ENCODE assay signal across 16 cellular contexts in genomic region chr1:4685466-4685865, GRCh38. TPM values are rescaled to one million over a fixed set of nuclear protein-coding genes. Genes with fewer than 3 reads are reported as not detected.
DNase-seq lines count a peak whose midpoint lies in the region; TF ChIP-seq lines count a peak whose summit lies in the region.
"Had no signal": no experiment of that assay in that cellular context is flagged by ENCODE, and none has a peak within 500 bp of the region (broad histone marks: within the 10 kb centered on the region; RNA-seq: fewer than 3 reads in every experiment).

No MANE protein-coding gene starts in this region.

- 85 to 94% methylated on average over 5 to 6 of the region's 6 CpGs for WGBS in tibial nerve, 2 donors
- WGBS in spleen, 5 donors: 82 to 95% (median 88%) methylated on average over 6 of the region's 6 CpGs

- intact Hi-C loops in spleen (cut with DNase I; ENCODE audit: low total_unique reads): no loop called here

- H3K36me3 ChIP-seq in osteoblast (ENCODE audit: insufficient read depth, low read length) (no peaks in the 10 kb centered on the region), tibial nerve (no peaks in the 10 kb centered on the region), spleen (no peaks in the 10 kb centered on the region)

- no peak for TF ChIP-seq POLR2A in tibial nerve (IDR thresholded peaks at IDR 0.05)
- no peak for TF ChIP-seq POLR2A in spleen (IDR thresholded peaks at IDR 0.05)

- H3K27ac ChIP-seq in cingulate gyrus (ENCODE audit: low read depth, low read length) (peak overlapping the region; percentile 99), layer of hippocampus (ENCODE audit: low read depth, low read length) (peak overlapping the region; percentile 96), osteoblast (ENCODE audit: low read depth, low read length) (no peak overlapping the region), tibial nerve (no peak overlapping the region), spleen (no peak overlapping the region)

- H3K4me2 ChIP-seq in osteoblast (ENCODE audit: insufficient read depth, low read length): no peak overlapping the region
- H3K4me2 ChIP-seq: GM23338 had no signal

- H3K27me3 ChIP-seq in layer of hippocampus (ENCODE audit: control insufficient read depth, insufficient read depth, low read length) (no peaks in the 10 kb centered on the region), osteoblast (ENCODE audit: insufficient read depth, low read length) (no peaks in the 10 kb centered on the region), tibial nerve (no peaks in the 10 kb centered on the region), spleen (replicated peaks in 1 of 7) (peaks cover 0 to 30% (median 0%) of the 10 kb centered on the region in 7 donors)

- H3K4me1 ChIP-seq in osteoblast (ENCODE audit: insufficient read depth, low read length): no peaks in the 10 kb centered on the region
- no peaks in the 10 kb centered on the region for H3K4me1 ChIP-seq in tibial nerve
- no peaks in the 10 kb centered on the region for H3K4me1 ChIP-seq in spleen

- TF ChIP-seq EP300 in tibial nerve (IDR thresholded peaks at IDR 0.05): no peak

- H3K9me3 ChIP-seq in osteoblast (ENCODE audit: low read depth, low read length) (no peaks in the 10 kb centered on the region), tibial nerve (peaks cover 0 to 11% (median 0%) of the 10 kb centered on the region in 4 donors), spleen (peaks cover 0 to 7% (median 3%) of the 10 kb centered on the region in 8 donors)

- H4K20me1 ChIP-seq in osteoblast (ENCODE audit: insufficient read depth, low read length): no peaks in the 10 kb centered on the region

- no peak overlapping the region for H2AFZ ChIP-seq in osteoblast (ENCODE audit: low read length)
- H2AFZ ChIP-seq: GM23338 had no signal

- H3K4me3 ChIP-seq in osteoblast (ENCODE audit: insufficient read depth, low read length) (no peak overlapping the region), tibial nerve (no peak overlapping the region), spleen (no peak overlapping the region)
- H3K4me3 ChIP-seq: GM23338 had no signal

- TF ChIP-seq CTCF in osteoblast (IDR thresholded peaks at IDR 0.05; ENCODE audit: extremely low read depth, low read depth, low read length): no peak
- no peak for TF ChIP-seq CTCF in tibial nerve (IDR thresholded peaks at IDR 0.05)
- no peak for TF ChIP-seq CTCF in spleen (IDR thresholded peaks at IDR 0.05 in 8 of 11, conservative IDR thresholded peaks at IDR 0.05 in 3 of 11)

- DNase-seq in osteoblast (ENCODE audit: insufficient read length, low spot score, missing footprints) (peak; percentile 19), tibial nerve (ENCODE audit: low spot score in 2 of 2) (no peak), middle frontal gyrus (ENCODE audit: extremely low spot score, low spot score) (no peak), NCI-H2081 (lab: John Stamatoyannopoulos, UW) (no peak), spleen (no peak)
- DNase-seq: Calu3; CD4-positive, alpha-beta memory T cell; COR-L47; DMS53; DMS79 treated with DMSO at 0.1 percent for 48 hours; GF-D8 had no signal

- H3K79me2 ChIP-seq in osteoblast (ENCODE audit: insufficient read depth, low read length): no peaks in the 10 kb centered on the region

RNA-seq across cellular contexts. Expression of gene AJAP1, which starts 31.1 kb away (rescaled TPM):
- total RNA-seq in osteoblast: 0.29 and 1.1 TPM in 2 replicates
- total RNA-seq in tibial nerve: under 1 TPM; under 0.01 to 0.21 (median 0.10) TPM
- total RNA-seq in spleen: 10 to 100 TPM in 2 of 7 donors, 1 to 10 TPM in 5; 1.7 to 13.3 (median 2.9) TPM
- under 1 TPM; 0.04 to 0.27 (median 0.26) TPM for polyA plus RNA-seq in spleen
- total RNA-seq: A172, A673, Calu3, GM23338 had no signal
- polyA plus RNA-seq: CD4-positive, alpha-beta memory T cell; GM23338 had no signal

Comparison
In these comparisons a context has a peak if more than half of its experiments do, and no peak if none do; other contexts are left out.
1. H3K27ac ChIP-seq: peak in cingulate gyrus (single experiment) and layer of hippocampus (single experiment); none in osteoblast (single experiment), tibial nerve (0 of 4) and spleen (0 of 8).